In genomic region chr7:101164071-101164840, GRCh38 we compare ENCODE assay signal across 8 cellular contexts. TPM values are rescaled to one million over a fixed set of nuclear protein-coding genes. Genes with fewer than 3 reads are reported as not detected.
DNase-seq lines count a peak whose midpoint lies in the region; ATAC-seq and TF ChIP-seq lines count a peak whose summit lies in the region.

No MANE protein-coding gene starts in this region.

- H2AFZ ChIP-seq in Karpas-422 (ENCODE audit: low read length) (no peak overlapping the region), mammary epithelial cell (ENCODE audit: low read depth, low read length) (no peak overlapping the region)

- H3K4me1 ChIP-seq in CD8-positive, alpha-beta memory T cell (ENCODE audit: insufficient read depth, low read length) = peaks cover 31% of the 10 kb centered on the region
- H3K4me1 ChIP-seq in Karpas-422 (ENCODE audit: low read length) = peaks cover 34% of the 10 kb centered on the region
- H3K4me1 ChIP-seq in mammary epithelial cell (ENCODE audit: insufficient read depth, low read length) = peaks cover 50% of the 10 kb centered on the region
- peaks cover 0 to 27% (median 11%) of the 10 kb centered on the region in 4 donors for H3K4me1 ChIP-seq in liver (ENCODE audit: control insufficient read depth in 4 of 4, insufficient read depth in 4 of 4, low read length in 3 of 4)

- no peak overlapping the region for H3K27ac ChIP-seq in CD8-positive, alpha-beta memory T cell (ENCODE audit: low read depth, low read length)
- H3K27ac ChIP-seq in Karpas-422 (ENCODE audit: low read length) (peak overlapping the region; percentile 68; the same call in 1 of the 2 replicates), mammary epithelial cell (ENCODE audit: insufficient read depth, low read depth, low read length) (no peak overlapping the region), liver (ENCODE audit: low read depth in 1 of 2, low read length in 2 of 2) (no peak overlapping the region)

- no peak for DNase-seq in CD8-positive, alpha-beta memory T cell
- DNase-seq in Karpas-422 = no peak
- DNase-seq in mammary epithelial cell = peak; percentile 57
- DNase-seq in NCI-H1092 (lab: John Stamatoyannopoulos, UW) = no peak
- DNase-seq in NCI-H1694 treated with DMSO at 0.1 percent for 48 hours (lab: John Stamatoyannopoulos, UW) = no peak
- DNase-seq in activated CD4-positive, alpha-beta T cell treated with anti-CD3 and anti-CD28 coated beads for 4 hours = no peak

- H3K27me3 ChIP-seq in CD8-positive, alpha-beta memory T cell (ENCODE audit: insufficient read depth, low read length, poor library complexity, severe bottlenecking) = peaks cover 57% of the 10 kb centered on the region
- H3K27me3 ChIP-seq in Karpas-422 (ENCODE audit: low read length) (no peaks in the 10 kb centered on the region), mammary epithelial cell (ENCODE audit: insufficient read depth, low read length) (peaks cover 2% of the 10 kb centered on the region), liver (ENCODE audit: control insufficient read depth in 4 of 4, insufficient read depth in 4 of 4, low read length in 3 of 4) (peaks cover 7 to 8% (median 7%) of the 10 kb centered on the region in 4 donors)

- H3K79me2 ChIP-seq in Karpas-422 (ENCODE audit: low read length) (0 out of 2 replicates have a peak, but pooled peaks cover 5% of the 10 kb centered on the region), mammary epithelial cell (ENCODE audit: insufficient read depth, low read length) (no peaks in the 10 kb centered on the region)

- TF ChIP-seq CTCF in mammary epithelial cell (conservative IDR thresholded peaks at IDR 0.05 in 1 of 2, IDR thresholded peaks at IDR 0.05 in 1 of 2; ENCODE audit: extremely low read depth in 1 of 2, insufficient read depth in 1 of 2, low read depth in 1 of 2, low read length in 2 of 2) (no peak), liver (IDR thresholded peaks at IDR 0.05; ENCODE audit: low read depth, low read length, missing input control) (no peak)

- H3K36me3 Mint-ChIP-seq in CD8-positive, alpha-beta memory T cell = peaks cover under 1 to 8% (median 2%) of the 10 kb centered on the region in 3 donors

- TF ChIP-seq RAD21 in liver (IDR thresholded peaks at IDR 0.05) = no peak

- peak overlapping the region in 1 of 8 donors; percentile 75 for H3K27ac Mint-ChIP-seq in CD8-positive, alpha-beta memory T cell

- WGBS in mammary epithelial cell (ENCODE audit: low coverage, missing lambda C conversion rate) = 0% methylated on average over 14 of the region's 75 CpGs
- WGBS in liver = 5% methylated on average over 75 of the region's 75 CpGs

- H3K4me2 ChIP-seq in Karpas-422 (ENCODE audit: low read depth, low read length, poor library complexity, severe bottlenecking) = peak overlapping the region; percentile 77
- H3K4me2 ChIP-seq in mammary epithelial cell (ENCODE audit: insufficient read depth, low read depth, low read length) = peak overlapping the region; percentile 88

- CTCF ChIA-PET in CD8-positive, alpha-beta memory T cell (lab: Charles Lee) = interaction anchor here (1.1 to 2.7 kb wide), 3 partner anchors 9 to 21 kb away, joined by 3 to 23 read pairs (median 9); no protein-coding TSS in a partner anchor
- CTCF ChIA-PET in mammary epithelial cell (lab: Charles Lee; ENCODE audit: low non-redundant PET) = no interaction called here

- no peaks in the 10 kb centered on the region for H3K36me3 ChIP-seq in CD8-positive, alpha-beta memory T cell (ENCODE audit: insufficient read depth, low read length)
- H3K36me3 ChIP-seq in Karpas-422 (ENCODE audit: insufficient read depth, low read length) (no peaks in the 10 kb centered on the region), mammary epithelial cell (ENCODE audit: insufficient read depth, low read length) (peaks cover 2% of the 10 kb centered on the region), liver (ENCODE audit: control insufficient read depth in 4 of 4, insufficient read depth in 3 of 4, low read depth in 1 of 4, low read length in 3 of 4) (peaks cover 0 to 7% (median 2%) of the 10 kb centered on the region in 4 donors)

- no peaks in the 10 kb centered on the region for H3K9me2 ChIP-seq in Karpas-422 (replicated peaks; ENCODE audit: insufficient read depth, low read length)

- POLR2A ChIA-PET in CD8-positive, alpha-beta memory T cell (lab: Charles Lee) = interaction anchor here (1.2 kb wide), 1 partner anchor 10 kb away, joined by 5 read pairs; no protein-coding TSS in a partner anchor

- intact Hi-C loops in mammary epithelial cell (cut with micrococcal nuclease) = no loop called here

- peaks cover 54% of the 10 kb centered on the region in 2 donors for H3K27me3 Mint-ChIP-seq in CD8-positive, alpha-beta memory T cell

- no TSS peak for BruUV-seq in mammary epithelial cell (replicated peaks; lab: Mats Ljungman, UMichigan)

- H3K9me3 Mint-ChIP-seq in CD8-positive, alpha-beta memory T cell = peaks cover 0 to 4% (median 0%) of the 10 kb centered on the region in 5 donors

- dilution Hi-C loops in mammary epithelial cell (cut with HindIII; ENCODE audit: low sequenced_read_pairs) = no loop called here

- H3K9ac ChIP-seq in Karpas-422 (ENCODE audit: low read length) = peak overlapping the region; percentile 89
- no peak overlapping the region for H3K9ac ChIP-seq in mammary epithelial cell (ENCODE audit: insufficient read depth, low read length)
- no peak overlapping the region for H3K9ac ChIP-seq in liver (ENCODE audit: low read depth in 1 of 2, low read length in 2 of 2)

- H4K20me1 ChIP-seq in Karpas-422 (ENCODE audit: insufficient read depth, low read depth, low read length) (peaks cover 30% of the 10 kb centered on the region), mammary epithelial cell (ENCODE audit: insufficient read depth, low read length) (no peaks in the 10 kb centered on the region)

- no peak overlapping the region for H3K4me3 ChIP-seq in CD8-positive, alpha-beta memory T cell (ENCODE audit: low read length)
- H3K4me3 ChIP-seq in Karpas-422 (ENCODE audit: low read length) = peak overlapping the region; percentile 76
- H3K4me3 ChIP-seq in mammary epithelial cell (replicated peaks in 1 of 3; ENCODE audit: insufficient read depth in 1 of 3, low read depth in 2 of 3, low read length in 3 of 3) = peak overlapping the region in 2 of 3 experiments; percentile 47 to 49
- H3K4me3 ChIP-seq in liver (ENCODE audit: low read depth in 1 of 3, low read length in 3 of 3) = peak overlapping the region in 1 of 3 donors; percentile 12

- peaks cover 27 to 50% (median 30%) of the 10 kb centered on the region in 3 donors for H3K4me1 Mint-ChIP-seq in CD8-positive, alpha-beta memory T cell

- in situ Hi-C loops in mammary epithelial cell (cut with MboI; ENCODE audit: low sequenced_read_pairs in 2 of 2) = no loop called here

- H3K4me3 Mint-ChIP-seq in CD8-positive, alpha-beta memory T cell = peak overlapping the region; percentile 44 to 75 (median 65)

- ATAC-seq in GM21529 (IDR thresholded peaks at IDR 0.05; ENCODE audit: unreplicated experiment) = no peak

- H3K9me3 ChIP-seq in CD8-positive, alpha-beta memory T cell (ENCODE audit: low read length) = no peaks in the 10 kb centered on the region
- H3K9me3 ChIP-seq in Karpas-422 (ENCODE audit: low read length) (no peaks in the 10 kb centered on the region), mammary epithelial cell (replicated peaks; ENCODE audit: insufficient read depth, low read length) (no peaks in the 10 kb centered on the region), liver (ENCODE audit: control insufficient read depth in 4 of 4, low read length in 3 of 4) (no peaks in the 10 kb centered on the region)

RNA-seq across cellular contexts. Expression of gene VGF, which starts 1.1 kb away (rescaled TPM):
- under 1 TPM; 0.13 to 0.16 TPM for total RNA-seq in CD8-positive, alpha-beta memory T cell
- polyA plus RNA-seq in CD8-positive, alpha-beta memory T cell = not detected
- 0.86 and 1.4 TPM in 2 replicates for total RNA-seq in Karpas-422 (2014; rRNA removed; shearing (Covaris generic); ENCODE audit: low replicate concordance)
- total RNA-seq in mammary epithelial cell = under 1 TPM in 1 of 2 donors, not detected in 1; 0.54 TPM
- polyA plus RNA-seq in mammary epithelial cell = 0.08 TPM
- not detected for polyA minus RNA-seq in mammary epithelial cell
- not detected for total RNA-seq in liver
- not detected for polyA plus RNA-seq in liver

RNA-seq across cellular contexts. Expression of gene AP1S1, which starts 10.0 kb away (rescaled TPM):
- 10 to 100 TPM; 42.6 to 43.6 TPM for total RNA-seq in CD8-positive, alpha-beta memory T cell
- 4.4 TPM for polyA plus RNA-seq in CD8-positive, alpha-beta memory T cell
- total RNA-seq in Karpas-422 (2014; rRNA removed; shearing (Covaris generic); ENCODE audit: low replicate concordance) = 150 and 256 TPM in 2 replicates
- total RNA-seq in mammary epithelial cell (100 to 1,000 TPM; 102 to 107 TPM), liver (10 to 100 TPM; 20.9 to 23.1 TPM)
- polyA plus RNA-seq in mammary epithelial cell (232 TPM), liver (10 to 100 TPM; 13.8 to 25.7 TPM)
- 172 TPM for polyA minus RNA-seq in mammary epithelial cell

RNA-seq across cellular contexts. Expression of gene NAT16, which starts 15.8 kb away (rescaled TPM):
- not detected for total RNA-seq in CD8-positive, alpha-beta memory T cell
- polyA plus RNA-seq in CD8-positive, alpha-beta memory T cell = not detected
- not detected in 2 replicates for total RNA-seq in Karpas-422 (2014; rRNA removed; shearing (Covaris generic); ENCODE audit: low replicate concordance)
- total RNA-seq in mammary epithelial cell (not detected), liver (not detected)
- polyA plus RNA-seq in mammary epithelial cell (not detected), liver (not detected)
- polyA minus RNA-seq in mammary epithelial cell = not detected

RNA-seq across cellular contexts. Expression of gene MOGAT3, which starts 36.6 kb away (rescaled TPM):
- total RNA-seq in CD8-positive, alpha-beta memory T cell = not detected
- not detected for polyA plus RNA-seq in CD8-positive, alpha-beta memory T cell
- total RNA-seq in Karpas-422 (2014; rRNA removed; shearing (Covaris generic); ENCODE audit: low replicate concordance) = not detected in 2 replicates
- not detected for total RNA-seq in mammary epithelial cell
- not detected for polyA plus RNA-seq in mammary epithelial cell
- not detected for polyA minus RNA-seq in mammary epithelial cell
- total RNA-seq in liver = 1 to 10 TPM; 1.8 to 4.2 TPM
- polyA plus RNA-seq in liver = 1 to 10 TPM; 3.3 to 7.9 TPM

RNA-seq across cellular contexts. Expression of gene SERPINE1, which starts 37.4 kb away (rescaled TPM):
- under 1 TPM; 0.31 to 0.44 TPM for total RNA-seq in CD8-positive, alpha-beta memory T cell
- not detected for polyA plus RNA-seq in CD8-positive, alpha-beta memory T cell
- not detected in 2 replicates for total RNA-seq in Karpas-422 (2014; rRNA removed; shearing (Covaris generic); ENCODE audit: low replicate concordance)
- total RNA-seq in mammary epithelial cell = 100 to 1,000 TPM; 429 to 467 TPM
- polyA plus RNA-seq in mammary epithelial cell = 741 TPM
- polyA minus RNA-seq in mammary epithelial cell = 543 TPM
- total RNA-seq in liver = 10 to 100 TPM in 1 of 2 donors, under 1 TPM in 1; 0.93 to 10.2 TPM
- 10 to 100 TPM in 1 of 2 donors, 1 to 10 TPM in 1; 5.8 to 18.6 TPM for polyA plus RNA-seq in liver
